ENCODE assay signal across 8 cellular contexts in genomic region chr1:94417702-94417961, GRCh38. TPM values are rescaled to one million over a fixed set of nuclear protein-coding genes. Genes with fewer than 3 reads are reported as not detected.
DNase-seq lines count a peak whose midpoint lies in the region; ATAC-seq, FAIRE-seq and TF ChIP-seq lines count a peak whose summit lies in the region.

No MANE protein-coding gene starts in this region.

- FAIRE-seq in pancreas (lab: Jason Lieb, UNC): no peak

- peaks cover 21 to 39% (median 32%) of the 10 kb centered on the region in 10 experiments for H3K4me1 ChIP-seq in BLaER1 treated with 17β-estradiol and CSF1 and Interleukin-3, amounts not matched to agents 10 nM and 100 nM
- H3K4me1 ChIP-seq in OCI-LY1 (ENCODE audit: insufficient read depth, low read length, severe bottlenecking): peaks cover 33% of the 10 kb centered on the region
- peaks cover 4 to 51% (median 29%) of the 10 kb centered on the region in 3 donors for H3K4me1 ChIP-seq in esophagus squamous epithelium
- H3K4me1 ChIP-seq in pancreas: peaks cover 0 to 42% (median 23%) of the 10 kb centered on the region in 3 donors

- H4K20me1 ChIP-seq in BLaER1 treated with 17β-estradiol and CSF1 and Interleukin-3, amounts not matched to agents 10 nM and 100 nM: peaks cover 5 to 43% (median 36%) of the 10 kb centered on the region in 11 experiments; a peak in 16 of 22 replicates
- H4K20me1 ChIP-seq in OCI-LY1 (ENCODE audit: insufficient read depth, low read length): no peaks in the 10 kb centered on the region

- no peaks in the 10 kb centered on the region for H3K9me3 ChIP-seq in BLaER1 treated with 17β-estradiol and CSF1 and Interleukin-3, amounts not matched to agents 10 nM and 100 nM (replicated peaks in 1 of 11)
- no peaks in the 10 kb centered on the region for H3K9me3 ChIP-seq in OCI-LY1 (ENCODE audit: low read length)
- no peaks in the 10 kb centered on the region for H3K9me3 ChIP-seq in esophagus squamous epithelium
- no peaks in the 10 kb centered on the region for H3K9me3 ChIP-seq in pancreas

- H3K9ac ChIP-seq in BLaER1 treated with 17β-estradiol and CSF1 and Interleukin-3, amounts not matched to agents 10 nM and 100 nM: peak overlapping the region; percentile 79 to 91 (median 86)
- H3K9ac ChIP-seq in OCI-LY1 (ENCODE audit: low read length): peak overlapping the region; percentile 70

- intact Hi-C loops in esophagus squamous epithelium (cut with DNase I): no loop called here
- intact Hi-C loops in pancreas (cut with DNase I): no loop called here

- peak overlapping the region; percentile 77 to 94 (median 90) for H3K4me3 ChIP-seq in BLaER1 treated with 17β-estradiol and CSF1 and Interleukin-3, amounts not matched to agents 10 nM and 100 nM
- H3K4me3 ChIP-seq in OCI-LY1 (ENCODE audit: low read depth, low read length, poor library complexity, severe bottlenecking) (peak overlapping the region; percentile 85), esophagus squamous epithelium (peak overlapping the region; percentile 66 to 98 (median 78)), pancreas (peak overlapping the region; percentile 68 to 98 (median 87))

- 2 to 8% methylated on average over 9 of the region's 9 CpGs for WGBS in esophagus squamous epithelium, 2 donors
- 1% methylated on average over 9 of the region's 9 CpGs for WGBS in pancreas, 2 donors

- no peaks in the 10 kb centered on the region for H3F3A ChIP-seq in OCI-LY1 (ENCODE audit: insufficient read depth, low read length)

- no peaks in the 10 kb centered on the region for H3K36me3 ChIP-seq in BLaER1 treated with 17β-estradiol and CSF1 and Interleukin-3, amounts not matched to agents 10 nM and 100 nM
- H3K36me3 ChIP-seq in OCI-LY1 (ENCODE audit: insufficient read depth, low read length) (no peaks in the 10 kb centered on the region), esophagus squamous epithelium (no peaks in the 10 kb centered on the region), pancreas (no peaks in the 10 kb centered on the region)

- TF ChIP-seq CTCF in OCI-LY1 (IDR thresholded peaks at IDR 0.05; ENCODE audit: low read length) (no peak), esophagus squamous epithelium (IDR thresholded peaks at IDR 0.05) (no peak), pancreas (IDR thresholded peaks at IDR 0.05) (no peak)

- H2AFZ ChIP-seq in OCI-LY1 (ENCODE audit: low read length): peak overlapping the region; percentile 84

- H3K9me2 ChIP-seq in OCI-LY1 (ENCODE audit: low read depth, low read length): no peaks in the 10 kb centered on the region

- DNase-seq in esophagus squamous epithelium (lab: John Stamatoyannopoulos, UW): no peak
- DNase-seq in pancreas: no peak
- no peak for DNase-seq in stimulated activated CD4-positive, alpha-beta T cell treated with anti-CD3 and anti-CD28 coated beads, Interleukin-1b, Interleukin-23, amount 100 ng/mL, for 48 hours
- DNase-seq in activated CD4-positive, alpha-beta T cell treated with anti-CD3 and anti-CD28 coated beads for 1 hour: no peak
- no peak for DNase-seq in T-helper 1 cell
- no peak for DNase-seq in activated CD4-positive, alpha-beta T cell treated with anti-CD3 and anti-CD28 coated beads for 4 hours

- H3K4me2 ChIP-seq in BLaER1 treated with 17β-estradiol and CSF1 and Interleukin-3, amounts not matched to agents 10 nM and 100 nM: peak overlapping the region; percentile 58 to 89 (median 83)
- peak overlapping the region; percentile 76 for H3K4me2 ChIP-seq in OCI-LY1 (ENCODE audit: low read length)

- TF ChIP-seq POLR2A in esophagus squamous epithelium (IDR thresholded peaks at IDR 0.05): no peak

- H3K27me3 ChIP-seq in BLaER1 treated with 17β-estradiol and CSF1 and Interleukin-3, amounts not matched to agents 10 nM and 100 nM: peaks cover 17 to 45% (median 22%) of the 10 kb centered on the region in 11 experiments
- no peaks in the 10 kb centered on the region for H3K27me3 ChIP-seq in OCI-LY1 (ENCODE audit: insufficient read depth, low read length)
- H3K27me3 ChIP-seq in esophagus squamous epithelium: no peaks in the 10 kb centered on the region
- no peaks in the 10 kb centered on the region for H3K27me3 ChIP-seq in pancreas

- peaks cover 9% of the 10 kb centered on the region for H3K79me2 ChIP-seq in OCI-LY1 (ENCODE audit: insufficient read depth, low read length)

- no peak for ATAC-seq in pancreas

- peak overlapping the region; percentile 38 to 89 (median 81); a peak in 21 of 22 replicates for H3K27ac ChIP-seq in BLaER1 treated with 17β-estradiol and CSF1 and Interleukin-3, amounts not matched to agents 10 nM and 100 nM
- H3K27ac ChIP-seq in OCI-LY1 (ENCODE audit: low read depth, low read length, poor library complexity, severe bottlenecking) (no peak overlapping the region), esophagus squamous epithelium (peak overlapping the region; percentile 86 to 97 (median 92)), pancreas (peak overlapping the region; percentile 80 to 97 (median 90))

RNA-seq across cellular contexts. Expression of gene ABCD3, which starts 0.6 kb away (rescaled TPM):
- total RNA-seq in esophagus squamous epithelium: 10 to 100 TPM; 30.2 to 34.5 (median 32.1) TPM
- 10 to 100 TPM; 26.1 to 35.8 (median 33.5) TPM for total RNA-seq in pancreas
- 10 to 100 TPM; 11.7 to 29.0 TPM for polyA plus RNA-seq in pancreas
